In the genomic region with DNA sequence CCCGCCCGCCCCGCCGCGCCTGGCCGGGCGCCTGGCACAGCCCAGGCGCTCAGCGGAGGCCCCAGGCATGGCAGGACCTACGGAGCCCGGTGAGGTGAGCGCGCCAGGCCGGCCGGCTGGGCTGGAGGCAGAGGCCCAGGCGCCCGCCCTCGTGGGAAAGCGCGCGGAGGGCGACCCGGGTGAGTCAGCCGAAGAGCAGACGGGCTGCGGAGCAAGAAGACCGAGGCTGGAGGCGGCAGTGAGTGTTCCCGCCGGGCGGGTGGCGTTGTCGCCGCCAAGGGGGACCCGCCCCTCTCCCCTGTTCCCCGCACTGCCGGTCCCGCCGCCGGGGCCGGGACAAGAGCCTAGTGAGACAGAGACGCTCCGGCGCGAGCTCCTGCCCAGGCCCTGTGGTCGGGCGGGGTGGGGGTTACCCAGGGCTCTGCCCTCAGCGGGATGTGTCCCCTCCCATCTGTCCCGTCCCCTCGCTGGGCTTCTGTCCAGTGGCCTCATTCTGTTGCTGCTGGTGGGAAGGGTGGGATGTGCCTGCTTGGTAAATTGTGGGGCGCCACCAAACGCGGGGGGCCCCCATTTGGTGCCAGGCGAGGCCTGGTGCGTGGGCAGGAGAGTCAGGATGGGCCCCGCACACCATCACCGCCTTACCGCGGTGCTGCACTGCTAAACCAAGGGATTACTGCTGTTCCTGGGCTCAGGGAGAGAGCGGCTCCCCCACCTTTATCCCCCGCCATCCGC, we compare ENCODE assay signal across 8 cellular contexts. TPM values are rescaled to one million over a fixed set of nuclear protein-coding genes. Genes with fewer than 3 reads are reported as not detected.
A peak's percentile ranks its signal among the peaks of the same experiment; 100 is the strongest.
DNase-seq lines count a peak whose midpoint lies in the region; ATAC-seq and TF ChIP-seq lines count a peak whose summit lies in the region.

No MANE protein-coding gene starts in this region.

- H3K23ac ChIP-seq in neuronal stem cell (ENCODE audit: low read depth, low read length, poor library complexity), result peak overlapping the region; percentile 61

- no peak overlapping the region for H2BK120ac ChIP-seq in neuronal stem cell (ENCODE audit: low read depth, low read length)

- peak overlapping the region; percentile 95 for H2AFZ ChIP-seq in neuronal stem cell (ENCODE audit: low read length)

- no peak for ATAC-seq in HG03439 (IDR thresholded peaks at IDR 0.05; ENCODE audit: unreplicated experiment)

- H3K36me3 ChIP-seq in neuronal stem cell (replicated peaks in 1 of 2; ENCODE audit: control insufficient read depth in 2 of 2, insufficient read depth in 2 of 2, low read length in 2 of 2), result no peaks in the 10 kb centered on the region
- no peaks in the 10 kb centered on the region for H3K36me3 ChIP-seq in tibial artery

- no peak overlapping the region for H2AK5ac ChIP-seq in neuronal stem cell (ENCODE audit: low read depth, low read length)

- H3K4ac ChIP-seq in neuronal stem cell (ENCODE audit: low read length), result no peak overlapping the region

- peak overlapping the region; percentile 26 for H2BK12ac ChIP-seq in neuronal stem cell (ENCODE audit: low read length)

- H2BK15ac ChIP-seq in neuronal stem cell (ENCODE audit: low read length), result no peak overlapping the region

- no peak overlapping the region for H4K91ac ChIP-seq in neuronal stem cell (ENCODE audit: low read depth, low read length, poor library complexity)

- H3K27me3 ChIP-seq in neuronal stem cell (ENCODE audit: control insufficient read depth in 3 of 3, insufficient read depth in 3 of 3, low read depth in 1 of 3, low read length in 3 of 3) (peaks cover 12 to 63% (median 54%) of the 10 kb centered on the region in 3 experiments), tibial artery (no peaks in the 10 kb centered on the region)

- no peak overlapping the region for H4K8ac ChIP-seq in neuronal stem cell (ENCODE audit: low read depth, low read length)

- H3K4me1 ChIP-seq in neuronal stem cell (ENCODE audit: control insufficient read depth in 2 of 2, insufficient read depth in 1 of 2, low read depth in 1 of 2, low read length in 2 of 2) (peaks cover 7 to 17% of the 10 kb centered on the region in 2 donors), tibial artery (peaks cover 0 to 54% (median 41%) of the 10 kb centered on the region in 4 donors)

- H3K4me3 ChIP-seq in neuronal stem cell (ENCODE audit: low read length in 2 of 2), result peak overlapping the region; percentile 33 to 61
- H3K4me3 ChIP-seq in tibial artery, result peak overlapping the region; percentile 46 to 53

- peak overlapping the region; percentile 88 for H3K18ac ChIP-seq in neuronal stem cell (ENCODE audit: low read length)

- peak overlapping the region; percentile 66 for H3K9ac ChIP-seq in neuronal stem cell (ENCODE audit: low read depth, low read length, poor library complexity)

- WGBS in neuronal stem cell (ENCODE audit: extremely low coverage in 2 of 2, insufficient read length in 2 of 2, insufficient replicate concordance in 1 of 2), 2 donors, result no CpG with 5 or more reads among the region's 62 CpGs

- peak; percentile 49 for DNase-seq in NCI-H2227 (lab: John Stamatoyannopoulos, UW; ENCODE audit: unreplicated experiment)
- DNase-seq in NCI-H2227 treated with DMSO at 0.1 percent for 48 hours (lab: John Stamatoyannopoulos, UW), result no peak
- DNase-seq in activated T-cell treated with anti-CD3 and anti-CD28 coated beads for 24 hours (ENCODE audit: low read depth), result peak; percentile 41
- DNase-seq in foreskin melanocyte, result peak; percentile 18
- peak; percentile 41 for DNase-seq in neuronal stem cell (ENCODE audit: low spot score)
- peak; percentile 72 to 95 for DNase-seq in tibial artery
- DNase-seq in NCI-H1694 (lab: John Stamatoyannopoulos, UW), result no peak

- no peaks in the 10 kb centered on the region for H3K79me1 ChIP-seq in neuronal stem cell (ENCODE audit: low read depth, low read length)

- H3K27ac ChIP-seq in neuronal stem cell (replicated peaks; ENCODE audit: low read length) (no peak overlapping the region), tibial artery (peak overlapping the region; percentile 88 to 89)

- peaks cover 0 to 4% of the 10 kb centered on the region in 2 donors for H3K9me3 ChIP-seq in neuronal stem cell (replicated peaks in 1 of 2; ENCODE audit: control insufficient read depth in 2 of 2, insufficient read depth in 1 of 2, low read depth in 1 of 2, low read length in 2 of 2)
- no peaks in the 10 kb centered on the region for H3K9me3 ChIP-seq in tibial artery

- H2BK5ac ChIP-seq in neuronal stem cell (ENCODE audit: low read length), result no peak overlapping the region

- H3K14ac ChIP-seq in neuronal stem cell (ENCODE audit: low read length), result no peak overlapping the region

- peak in 1 of 2 experiments; percentile 46 for TF ChIP-seq CTCF in tibial artery (IDR thresholded peaks at IDR 0.05)

- intact Hi-C loops in tibial artery (cut with DNase I; ENCODE audit: low total_unique reads), result no loop called here

- H3K4me2 ChIP-seq in neuronal stem cell (ENCODE audit: insufficient read depth, low read length, poor library complexity, severe bottlenecking), result peak overlapping the region; percentile 87

RNA-seq across cellular contexts. Expression of gene NODAL, which starts 17.0 kb away (rescaled TPM):
- polyA plus RNA-seq in neuronal stem cell (2013, experiment 1 of 2), result not detected
- not detected for polyA plus RNA-seq in neuronal stem cell (2013, experiment 2 of 2)

RNA-seq across cellular contexts. Expression of gene PALD1, which starts 20.1 kb away (rescaled TPM):
- 8.1 TPM for polyA plus RNA-seq in neuronal stem cell (2013, experiment 1 of 2)
- polyA plus RNA-seq in neuronal stem cell (2013, experiment 2 of 2), result 8.1 TPM

RNA-seq across cellular contexts. Expression of gene EIF4EBP2, which starts 54.5 kb away (rescaled TPM):
- 120 TPM for polyA plus RNA-seq in neuronal stem cell (2013, experiment 1 of 2)
- 124 TPM for polyA plus RNA-seq in neuronal stem cell (2013, experiment 2 of 2)

Comparison
In these comparisons a context has a peak if more than half of its experiments do, and no peak if none do; other contexts are left out.
1. DNase-seq: peak in NCI-H2227 (single experiment), activated T-cell treated with anti-CD3 and anti-CD28 coated beads for 24 hours (single experiment), foreskin melanocyte (single experiment), neuronal stem cell (single experiment) and tibial artery (2 of 2); none in NCI-H2227 treated with DMSO at 0.1 percent for 48 hours (single experiment) and NCI-H1694 (single experiment).